Comparison of ENCODE assay signal across 22 cellular contexts in the genomic region with DNA sequence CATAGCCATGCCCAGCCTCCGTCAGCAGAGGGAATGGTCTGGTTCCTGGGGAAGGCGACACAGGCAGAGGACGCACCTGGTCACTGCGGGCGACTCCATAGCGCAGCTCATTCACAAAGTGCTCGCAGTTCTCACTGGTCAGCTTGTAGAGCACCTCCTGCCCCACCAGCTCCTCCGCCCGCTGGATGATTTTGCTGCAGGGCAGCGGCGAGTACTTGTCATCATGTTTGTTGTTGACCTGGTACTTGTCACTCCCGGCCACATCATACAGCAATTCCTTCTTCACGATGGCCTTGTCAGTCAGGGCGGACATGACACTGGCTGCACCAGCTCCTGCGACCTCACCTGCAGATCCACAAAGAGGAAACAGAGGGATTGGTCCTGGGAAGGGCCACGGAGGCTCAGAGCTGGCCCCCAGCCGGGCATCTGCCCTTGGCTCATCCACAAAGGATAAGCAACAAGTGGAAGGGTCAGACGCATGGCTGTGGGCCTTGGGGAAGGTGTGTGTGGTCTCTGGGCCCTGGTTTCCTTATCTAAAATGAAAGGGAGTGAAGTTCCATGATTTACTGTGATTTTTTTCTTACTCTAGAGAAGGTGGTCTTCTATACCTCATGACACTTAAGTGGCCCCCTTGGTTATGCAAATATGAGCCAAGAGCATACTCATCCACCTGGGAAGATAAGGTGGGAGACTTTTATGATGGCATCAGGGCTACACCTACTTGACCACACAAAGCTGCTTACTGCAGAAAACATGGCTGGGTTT. TPM values are rescaled to one million over a fixed set of nuclear protein-coding genes. Genes with fewer than 3 reads are reported as not detected.
DNase-seq lines count a peak whose midpoint lies in the region; ATAC-seq and TF ChIP-seq lines count a peak whose summit lies in the region.
"Had no signal": no experiment of that assay in that cellular context is flagged by ENCODE, and none has a peak within 500 bp of the region (broad histone marks: within the 10 kb centered on the region; RNA-seq: fewer than 3 reads in every experiment).

No MANE protein-coding gene starts in this region.

- H3K14ac ChIP-seq in trophoblast cell (ENCODE audit: low read length), result no peak overlapping the region

- H4K91ac ChIP-seq in trophoblast cell (ENCODE audit: low read depth, low read length), result no peak overlapping the region

- H3K4me2 ChIP-seq in trophoblast cell (ENCODE audit: low read length), result no peak overlapping the region
- H3K4me2 ChIP-seq: KMS-11 had no signal

- H3K4me1 ChIP-seq in esophagus muscularis mucosa (peaks cover 0 to 4% (median 0%) of the 10 kb centered on the region in 4 donors), trophoblast cell (ENCODE audit: control insufficient read depth in 1 of 2, insufficient read depth in 2 of 2, low read length in 2 of 2) (no peaks in the 10 kb centered on the region)
- H3K4me1 ChIP-seq: Peyer's patch had no signal

- TF ChIP-seq CTCF in esophagus muscularis mucosa (IDR thresholded peaks at IDR 0.05), result no peak

- H2AFZ ChIP-seq in trophoblast cell (ENCODE audit: insufficient read depth, low read length, poor library complexity), result no peak overlapping the region
- H2AFZ ChIP-seq: GM23248 had no signal

- 93% methylated on average over 13 of the region's 18 CpGs for WGBS in esophagus muscularis mucosa
- no CpG with 5 or more reads among the region's 18 CpGs for WGBS in trophoblast cell (ENCODE audit: extremely low coverage, insufficient coverage, insufficient read length)

- H2BK120ac ChIP-seq in trophoblast cell (ENCODE audit: insufficient read depth, low read length, poor library complexity), result no peak overlapping the region

- no peaks in the 10 kb centered on the region for H3K9me3 ChIP-seq in esophagus muscularis mucosa
- no peaks in the 10 kb centered on the region for H3K9me3 ChIP-seq in trophoblast cell (ENCODE audit: insufficient read depth, low read depth, low read length)
- H3K9me3 ChIP-seq: Peyer's patch had no signal

- no peak overlapping the region for H4K8ac ChIP-seq in trophoblast cell (ENCODE audit: low read depth, low read length)

- no peaks in the 10 kb centered on the region for H3K79me2 ChIP-seq in trophoblast cell (ENCODE audit: control insufficient read depth, insufficient read depth, low read length, poor library complexity)

- H2BK12ac ChIP-seq in trophoblast cell (ENCODE audit: low read length), result no peak overlapping the region

- no peak overlapping the region for H4K12ac ChIP-seq in trophoblast cell (ENCODE audit: low read depth, low read length)

- H3K27me3 ChIP-seq in esophagus muscularis mucosa (no peaks in the 10 kb centered on the region), trophoblast cell (ENCODE audit: insufficient read depth, low read length) (no peaks in the 10 kb centered on the region)
- H3K27me3 ChIP-seq: Peyer's patch had no signal

- intact Hi-C loops in esophagus muscularis mucosa (cut with DNase I), result no loop called here

- H3K79me1 ChIP-seq in trophoblast cell (ENCODE audit: low read length), result no peaks in the 10 kb centered on the region

- no peak overlapping the region for H2BK5ac ChIP-seq in trophoblast cell (ENCODE audit: low read depth, low read length, poor library complexity)

- no peak overlapping the region for H3K4ac ChIP-seq in trophoblast cell (ENCODE audit: low read depth, low read length)

- no peak overlapping the region for H3K23ac ChIP-seq in trophoblast cell (ENCODE audit: low read length)

- no peak for TF ChIP-seq EP300 in esophagus muscularis mucosa (IDR thresholded peaks at IDR 0.05)

- no peak overlapping the region for H3K9ac ChIP-seq in trophoblast cell (ENCODE audit: low read length)
- H3K9ac ChIP-seq: GM23248, KMS-11 had no signal

- TF ChIP-seq POLR2A in esophagus muscularis mucosa (IDR thresholded peaks at IDR 0.05; ENCODE audit: low read depth), result no peak

- H3K36me3 ChIP-seq in esophagus muscularis mucosa (peaks cover 6 to 96% (median 72%) of the 10 kb centered on the region in 4 donors), trophoblast cell (ENCODE audit: control insufficient read depth in 1 of 2, insufficient read depth in 2 of 2, low read length in 2 of 2) (peaks cover 1 to 9% of the 10 kb centered on the region in 2 experiments)

- no peak overlapping the region for H3K4me3 ChIP-seq in esophagus muscularis mucosa
- no peak overlapping the region for H3K4me3 ChIP-seq in trophoblast cell (ENCODE audit: low read depth, low read length)
- H3K4me3 ChIP-seq: GM23248, Peyer's patch had no signal

- DNase-seq in activated CD8-positive, alpha-beta memory T cell treated with anti-CD3 and anti-CD28 coated beads, Interleukin-2, amount 50 U/mL, for 48 hours, result peak; percentile 39
- no peak for DNase-seq in activated CD8-positive, alpha-beta memory T cell treated with anti-CD3 and anti-CD28 coated beads for 24 hours
- peak; percentile 47 for DNase-seq in esophagus muscularis mucosa (ENCODE audit: extremely low spot score)
- DNase-seq in trophoblast cell, result peak; percentile 33 to 75
- DNase-seq in anterior cingulate cortex (lab: John Stamatoyannopoulos, UW), result no peak
- DNase-seq in activated naive CD4-positive, alpha-beta T cell (lab: John Stamatoyannopoulos, UW), result no peak
- DNase-seq: AML-193; COR-L47; GF-D8; GM23248; MV-4-11; NCI-H1694 treated with DMSO at 0.1 percent for 48 hours; NCI-H748 treated with DMSO at 0.1 percent for 48 hours; NK-92 treated with Interleukin-12 subunit alpha and Interleukin-12 subunit beta, amount 100 ng/mL, for 24 hours; Peyer's patch had no signal

- H3K27ac ChIP-seq in esophagus muscularis mucosa (replicated peaks in 1 of 4) (no peak overlapping the region), trophoblast cell (ENCODE audit: low read depth, low read length) (no peak overlapping the region)
- H3K27ac ChIP-seq: 22Rv1, GM23248, KMS-11, Peyer's patch had no signal

- no peak overlapping the region for H2AK5ac ChIP-seq in trophoblast cell (ENCODE audit: low read length)

- ATAC-seq in HG03025 (IDR thresholded peaks at IDR 0.05; ENCODE audit: low FRiP score, unreplicated experiment) (no peak), GM18858 (IDR thresholded peaks at IDR 0.05; ENCODE audit: unreplicated experiment) (no peak)
- ATAC-seq: HCT116 had no signal

- H3K18ac ChIP-seq in trophoblast cell (ENCODE audit: low read length), result no peak overlapping the region

RNA-seq across cellular contexts. Expression of a gene that starts 24.0 kb away (rescaled TPM):
- 10 to 100 TPM; 40.3 to 74.8 (median 54.4) TPM for total RNA-seq in esophagus muscularis mucosa
- 64.9 and 69.8 TPM in 2 replicates for polyA plus RNA-seq in trophoblast cell (2013)

RNA-seq across cellular contexts. Expression of a gene that starts 27.0 kb away (rescaled TPM):
- not detected for total RNA-seq in esophagus muscularis mucosa
- 0.18 and 0.22 TPM in 2 replicates for polyA plus RNA-seq in trophoblast cell (2013)
- total RNA-seq: GM23248, NCI-H460, SK-MEL-5 had no signal
- polyA plus RNA-seq: GM23248 had no signal

RNA-seq across cellular contexts. Expression of a gene that starts 53.6 kb away (rescaled TPM):
- 10 to 100 TPM in 3 of 4 donors, 1 to 10 TPM in 1; 9.1 to 28.0 (median 20.1) TPM for total RNA-seq in esophagus muscularis mucosa
- polyA plus RNA-seq in trophoblast cell (2013), result 0.79 and 0.99 TPM in 2 replicates
- total RNA-seq: NCI-H460, SK-MEL-5 had no signal

Comparison
In these comparisons a context has a peak if more than half of its experiments do, and no peak if none do; other contexts are left out.
1. DNase-seq: peak in activated CD8-positive, alpha-beta memory T cell treated with anti-CD3 and anti-CD28 coated beads, Interleukin-2, amount 50 U/mL, for 48 hours (single experiment), esophagus muscularis mucosa (single experiment) and trophoblast cell (2 of 2); none in activated CD8-positive, alpha-beta memory T cell treated with anti-CD3 and anti-CD28 coated beads for 24 hours (single experiment), anterior cingulate cortex (0 of 58) and activated naive CD4-positive, alpha-beta T cell (0 of 4).